2 cellular contexts compared by ENCODE assay signal in genomic region chr1:23930861-23931471, GRCh38.
TF ChIP-seq lines count a peak whose summit lies in the region.

No MANE protein-coding gene starts in this region.

TF ChIP-seq in GM23338, 12 proteins besides CTCF, POLR2A, EP300 and RAD21:
- TF ChIP-seq REST (IDR thresholded peaks at IDR 0.05; ENCODE audit: unreplicated experiment) (no peak), POLR2AphosphoS5 (IDR thresholded peaks at IDR 0.05; ENCODE audit: low read depth) (no peak), CREB1 (CRISPR knock-in tag; IDR thresholded peaks at IDR 0.05; ENCODE audit: low read depth) (no peak), JUNB (IDR thresholded peaks at IDR 0.05; ENCODE audit: unreplicated experiment) (no peak), ZNF462 (CRISPR knock-in tag; IDR thresholded peaks at IDR 0.05) (no peak), ZNF331 (CRISPR knock-in tag; IDR thresholded peaks at IDR 0.05; ENCODE audit: low read depth) (no peak), EZH2phosphoT487 (IDR thresholded peaks at IDR 0.05; ENCODE audit: unreplicated experiment) (no peak), STAT1 (IDR thresholded peaks at IDR 0.05; ENCODE audit: unreplicated experiment) (no peak), ZNF114 (CRISPR knock-in tag; IDR thresholded peaks at IDR 0.05) (no peak), EZH2 (IDR thresholded peaks at IDR 0.05; ENCODE audit: low read depth, unreplicated experiment) (no peak)
TF ChIP-seq in GM23338: peak in this region for 0.

TF ChIP-seq in GM12878, 131 proteins besides CTCF, POLR2A, EP300 and RAD21:
- TF ChIP-seq CREB1 (IDR thresholded peaks at IDR 0.05; ENCODE audit: low read depth), result 0 out of 2 replicates have a peak, but pooled peaks have one; percentile 46
- TF ChIP-seq TCF12 (IDR thresholded peaks at IDR 0.05; ENCODE audit: low read depth, low read length), result no peak
